Comparison of ENCODE assay signal across 29 cellular contexts in genomic region chr2:719191-719590, GRCh38.
"Had no signal": no experiment of that assay in that cellular context is flagged by ENCODE, and none has a peak within 500 bp of the region (broad histone marks: within the 10 kb centered on the region; RNA-seq: fewer than 3 reads in every experiment).

No MANE protein-coding gene starts in this region.

- ATAC-seq: stimulated activated effector memory CD8-positive, alpha-beta T cell treated with anti-CD3 and anti-CD28 coated beads, Interleukin-12 subunit alpha, Interleukin-12 subunit beta, amount 100 ng/mL, for 72 hours; stimulated activated memory B cell treated with anti-CD40 and anti-IgM and Interleukin-4, amounts not matched to agents 10 μg/mL and 1 μg/mL and 100 μg/mL, for 72 hours; stimulated activated naive B cell treated with anti-CD40 and anti-IgM and Interleukin-4, amounts not matched to agents 10 μg/mL and 1 μg/mL and 100 μg/mL, for 72 hours; stimulated activated naive CD8-positive, alpha-beta T cell treated with anti-CD3 and anti-CD28 coated beads, Interleukin-15, amount 100 ng/mL, for 72 hours; stimulated activated naive CD8-positive, alpha-beta T cell treated with anti-CD3 and anti-CD28 coated beads, Interleukin-15, Interleukin-2, amounts not matched to agents 100 U/mL and 50 U/mL, for 24 hours; upper lobe of right lung had no signal

- H3K27ac ChIP-seq: stomach, suprapubic skin, testis, thoracic aorta, thyroid gland, tibial artery, tibial nerve, transverse colon, upper lobe of left lung, upper lobe of right lung, uterus, vagina had no signal

- H3K4me1 ChIP-seq: suprapubic skin, thyroid gland, tibial artery, tibial nerve, transverse colon, upper lobe of left lung, upper lobe of right lung, uterus, vagina had no signal

- H3K4me3 ChIP-seq: stomach, suprapubic skin, testis, thoracic aorta, thyroid gland, tibial artery, tibial nerve, transverse colon, upper lobe of left lung, upper lobe of right lung, uterus, vagina had no signal

- H3K4me3 Mint-ChIP-seq: stimulated activated effector memory CD8-positive, alpha-beta T cell treated with anti-CD3 and anti-CD28 coated beads, Interleukin-12 subunit alpha, Interleukin-12 subunit beta, amount 100 ng/mL, for 72 hours; stimulated activated memory B cell treated with anti-CD40 and anti-IgM and Interleukin-4, amounts not matched to agents 10 μg/mL and 1 μg/mL and 100 μg/mL, for 72 hours; stimulated activated naive B cell treated with anti-CD40 and anti-IgM and Interleukin-4, amounts not matched to agents 10 μg/mL and 1 μg/mL and 100 μg/mL, for 72 hours; stimulated activated naive CD8-positive, alpha-beta T cell treated with anti-CD3 and anti-CD28 coated beads, Interleukin-15, amount 100 ng/mL, for 72 hours; stimulated activated naive CD8-positive, alpha-beta T cell treated with anti-CD3 and anti-CD28 coated beads, Interleukin-15, Interleukin-2, amounts not matched to agents 100 ng/mL and 50 ng/mL, for 24 hours; type B pancreatic cell had no signal

- H3K36me3 Mint-ChIP-seq: stimulated activated effector memory CD8-positive, alpha-beta T cell treated with anti-CD3 and anti-CD28 coated beads, Interleukin-12 subunit alpha, Interleukin-12 subunit beta, amount 100 ng/mL, for 72 hours; stimulated activated memory B cell treated with anti-CD40 and anti-IgM and Interleukin-4, amounts not matched to agents 10 μg/mL and 1 μg/mL and 100 μg/mL, for 72 hours; stimulated activated naive B cell treated with anti-CD40 and anti-IgM and Interleukin-4, amounts not matched to agents 10 μg/mL and 1 μg/mL and 100 μg/mL, for 72 hours; type B pancreatic cell had no signal

- H3K9me3 Mint-ChIP-seq: stimulated activated effector memory CD8-positive, alpha-beta T cell treated with anti-CD3 and anti-CD28 coated beads, Interleukin-12 subunit alpha, Interleukin-12 subunit beta, amount 100 ng/mL, for 72 hours; stimulated activated memory B cell treated with anti-CD40 and anti-IgM and Interleukin-4, amounts not matched to agents 10 μg/mL and 1 μg/mL and 100 μg/mL, for 72 hours; stimulated activated naive B cell treated with anti-CD40 and anti-IgM and Interleukin-4, amounts not matched to agents 10 μg/mL and 1 μg/mL and 100 μg/mL, for 72 hours; stimulated activated naive CD8-positive, alpha-beta T cell treated with anti-CD3 and anti-CD28 coated beads, Interleukin-15, amount 100 ng/mL, for 72 hours; stimulated activated naive CD8-positive, alpha-beta T cell treated with anti-CD3 and anti-CD28 coated beads, Interleukin-15, Interleukin-2, amounts not matched to agents 100 ng/mL and 50 ng/mL, for 24 hours; type B pancreatic cell had no signal

- H3K27me3 ChIP-seq: testis, thyroid gland, upper lobe of left lung, upper lobe of right lung, uterus, vagina had no signal

- H3K36me3 ChIP-seq: stomach, suprapubic skin, thoracic aorta, thyroid gland, tibial artery, tibial nerve, transverse colon, upper lobe of left lung, upper lobe of right lung, uterus, vagina had no signal

- FAIRE-seq: urothelium cell line had no signal

- DNase-seq: stimulated activated CD4-positive, alpha-beta T cell treated with anti-CD3 and anti-CD28 coated beads, Interleukin-2, amount 100 ng/mL, for 48 hours; stimulated activated CD4-positive, alpha-beta T cell treated with anti-CD3 and anti-CD28 coated beads, Interleukin-4, amount 100 ng/mL, for 1 hour; stimulated activated CD4-positive, alpha-beta T cell treated with anti-CD3 and anti-CD28 coated beads, Interleukin-4, amount 100 ng/mL, for 24 hours; stimulated activated CD4-positive, alpha-beta T cell treated with anti-CD3 and anti-CD28 coated beads, Interleukin-4, amount 100 ng/mL, for 4 hours; stimulated activated CD8-positive, alpha-beta memory T cell treated with anti-CD3 and anti-CD28 coated beads, Interleukin-4, amount 100 ng/mL, for 48 hours; stimulated activated naive B cell treated with anti-CD40 and anti-IgM and Interleukin-4, amounts not matched to agents 10 μg/mL and 1 μg/mL and 100 μg/mL, for 72 hours; stimulated activated naive CD4-positive, alpha-beta T cell; stimulated activated naive CD4-positive, alpha-beta T cell treated with Interleukin-2 at 50 U/mL for 16 hours; stimulated activated naive CD8-positive, alpha-beta T cell treated with anti-CD3 and anti-CD28 coated beads, Interleukin-15, amount 100 ng/mL, for 72 hours; stimulated activated naive CD8-positive, alpha-beta T cell treated with anti-CD3 and anti-CD28 coated beads, Interleukin-15, Interleukin-2, amounts not matched to agents 100 U/mL and 50 U/mL, for 24 hours; stomach; substantia nigra; thyroid gland; tibial artery; transverse colon; trophoblast cell; upper lobe of right lung; uterus had no signal

- H3K9me3 ChIP-seq: stomach, suprapubic skin, testis, thoracic aorta, thyroid gland, tibial artery, tibial nerve, transverse colon, upper lobe of left lung, upper lobe of right lung, uterus, vagina had no signal

- H3K27ac Mint-ChIP-seq: stimulated activated effector memory CD8-positive, alpha-beta T cell treated with anti-CD3 and anti-CD28 coated beads, Interleukin-12 subunit alpha, Interleukin-12 subunit beta, amount 100 ng/mL, for 72 hours; stimulated activated memory B cell treated with anti-CD40 and anti-IgM and Interleukin-4, amounts not matched to agents 10 μg/mL and 1 μg/mL and 100 μg/mL, for 72 hours; stimulated activated naive B cell treated with anti-CD40 and anti-IgM and Interleukin-4, amounts not matched to agents 10 μg/mL and 1 μg/mL and 100 μg/mL, for 72 hours; stimulated activated naive CD8-positive, alpha-beta T cell treated with anti-CD3 and anti-CD28 coated beads, Interleukin-15, amount 100 ng/mL, for 72 hours; stimulated activated naive CD8-positive, alpha-beta T cell treated with anti-CD3 and anti-CD28 coated beads, Interleukin-15, Interleukin-2, amounts not matched to agents 100 ng/mL and 50 ng/mL, for 24 hours; type B pancreatic cell had no signal
